9 cellular contexts compared by ENCODE assay signal in genomic region chr6:116393430-116393829, GRCh38. TPM values are rescaled to one million over a fixed set of nuclear protein-coding genes. Genes with fewer than 3 reads are reported as not detected.
DNase-seq lines count a peak whose midpoint lies in the region; ATAC-seq, FAIRE-seq and TF ChIP-seq lines count a peak whose summit lies in the region.
"Had no signal": no experiment of that assay in that cellular context is flagged by ENCODE, and none has a peak within 500 bp of the region (broad histone marks: within the 10 kb centered on the region; RNA-seq: fewer than 3 reads in every experiment).

No MANE protein-coding gene starts in this region.

- no peak overlapping the region for H3K9ac ChIP-seq in H9 (ENCODE audit: extremely low read depth, insufficient read length, low read length)

- no peak for TF ChIP-seq CTCF in CD8-positive, alpha-beta T cell (IDR thresholded peaks at IDR 0.05)
- peak; percentile 31; the same call in 2 of the 3 replicates for TF ChIP-seq CTCF in H9 (conservative IDR thresholded peaks at IDR 0.05)

- no CpG with 5 or more reads among the region's 1 CpG for WGBS in H9 (ENCODE audit: extremely low coverage, insufficient read length, low lambda C conversion rate)

- no peak overlapping the region for H3K4me3 Mint-ChIP-seq in CD8-positive, alpha-beta T cell
- H3K4me3 Mint-ChIP-seq in H9 (no peak overlapping the region), T-cell (no peak overlapping the region), memory B cell (peak overlapping the region; percentile 24)

- H2BK5ac ChIP-seq in H9 (ENCODE audit: insufficient read length, low read length), result no peak overlapping the region

- no peak overlapping the region for H3K23ac ChIP-seq in H9 (ENCODE audit: insufficient read length, low read depth, low read length)

- no peak overlapping the region for H3K27ac ChIP-seq in CD8-positive, alpha-beta T cell (ENCODE audit: low read depth, low read length)
- no peak overlapping the region for H3K27ac ChIP-seq in H9 (ENCODE audit: insufficient read length, low read depth, low read length)

- H4K5ac ChIP-seq in H9 (ENCODE audit: insufficient read length, low read depth, low read length), result no peak overlapping the region

- H4K91ac ChIP-seq in H9 (ENCODE audit: insufficient read length, low read depth, low read length), result no peak overlapping the region

- H2BK20ac ChIP-seq in H9 (ENCODE audit: low read depth, low read length, poor library complexity, severe bottlenecking), result no peak overlapping the region

- no peaks in the 10 kb centered on the region for H3K27me3 Mint-ChIP-seq in CD8-positive, alpha-beta T cell (ENCODE audit: low read depth)
- H3K27me3 Mint-ChIP-seq in H9 (ENCODE audit: low read depth) (no peaks in the 10 kb centered on the region), T-cell (no peaks in the 10 kb centered on the region), memory B cell (no peaks in the 10 kb centered on the region)

- H3K4me1 ChIP-seq in CD8-positive, alpha-beta T cell (ENCODE audit: insufficient read depth, low read length), result no peaks in the 10 kb centered on the region
- H3K4me1 ChIP-seq in H9 (ENCODE audit: insufficient read depth, low read length), result no peaks in the 10 kb centered on the region; the same call in 1 of the 2 replicates

- H4K8ac ChIP-seq in H9 (replicated peaks; ENCODE audit: insufficient read length, low read depth, low read length), result no peak overlapping the region

- no peak overlapping the region for H2AFZ ChIP-seq in H9 (ENCODE audit: low read length)

- intact Hi-C loops in CD8-positive, alpha-beta T cell (cut with DNase I, micrococcal nuclease), result no loop called here

- CTCF ChIA-PET in CD8-positive, alpha-beta T cell (lab: Charles Lee), result interaction anchor here (0.8 to 1.3 kb wide), 2 partner anchors 8 to 106 kb away, joined by 3 read pairs; no protein-coding TSS in a partner anchor
- CTCF ChIA-PET in T-cell (lab: Charles Lee), result interaction anchor here (1.1 to 2.0 kb wide), 2 partner anchors 113 to 142 kb away, joined by 4 read pairs; partner anchors contain the start of gene TSPYL1 (in 1 of the 2)

- ATAC-seq in CD8-positive, alpha-beta T cell, result no peak
- ATAC-seq in T-cell (replicated peaks in 1 of 4), result no peak
- peak; percentile 39 for ATAC-seq in memory B cell (ENCODE audit: low read depth)
- ATAC-seq in stimulated activated naive CD8-positive, alpha-beta T cell treated with anti-CD3 and anti-CD28 coated beads, Interleukin-15, Interleukin-2, amounts not matched to agents 100 U/mL and 50 U/mL, for 24 hours, result no peak

- peak overlapping the region; percentile 86 for H3K27ac Mint-ChIP-seq in CD8-positive, alpha-beta T cell
- no peak overlapping the region; a peak in 1 of 7 replicates for H3K27ac Mint-ChIP-seq in H9
- H3K27ac Mint-ChIP-seq in T-cell, result peak overlapping the region; percentile 40 to 44
- H3K27ac Mint-ChIP-seq in memory B cell, result peak overlapping the region; percentile 94

- no peaks in the 10 kb centered on the region for H3K23me2 ChIP-seq in H9 (ENCODE audit: insufficient read length, low read depth, low read length, poor library complexity, severe bottlenecking)

- no peaks in the 10 kb centered on the region for H3K36me3 ChIP-seq in CD8-positive, alpha-beta T cell (ENCODE audit: insufficient read depth, low read length)

- no peaks in the 10 kb centered on the region for H3K36me3 Mint-ChIP-seq in CD8-positive, alpha-beta T cell
- H3K36me3 Mint-ChIP-seq in H9 (ENCODE audit: insufficient read depth in 1 of 3, low read depth in 3 of 3), result peaks cover 3 to 7% (median 5%) of the 10 kb centered on the region in 3 experiments; a peak in 6 of 7 replicates
- no peaks in the 10 kb centered on the region for H3K36me3 Mint-ChIP-seq in T-cell
- peaks cover 5% of the 10 kb centered on the region for H3K36me3 Mint-ChIP-seq in memory B cell

- H2BK15ac ChIP-seq in H9 (ENCODE audit: low read depth, low read length), result no peak overlapping the region

- H3K9me3 Mint-ChIP-seq in CD8-positive, alpha-beta T cell, result no peaks in the 10 kb centered on the region
- H3K9me3 Mint-ChIP-seq in H9 (no peaks in the 10 kb centered on the region), T-cell (no peaks in the 10 kb centered on the region), memory B cell (no peaks in the 10 kb centered on the region)

- no peaks in the 10 kb centered on the region for H3K27me3 ChIP-seq in CD8-positive, alpha-beta T cell (ENCODE audit: insufficient read depth, low read length)
- no peaks in the 10 kb centered on the region for H3K27me3 ChIP-seq in H9 (ENCODE audit: insufficient read depth, low read length)

- peaks cover 8% of the 10 kb centered on the region; the same call in 1 of the 2 replicates for H3K79me2 ChIP-seq in H9 (ENCODE audit: insufficient read depth, low read length)

- H3K4ac ChIP-seq in H9 (ENCODE audit: low read depth, low read length), result no peak overlapping the region

- no peak overlapping the region for H3K18ac ChIP-seq in H9 (ENCODE audit: insufficient read length, low read depth, low read length)

- H3T11ph ChIP-seq in H9 (ENCODE audit: low read length), result no peak overlapping the region

- no peaks in the 10 kb centered on the region for H4K20me1 ChIP-seq in H9 (ENCODE audit: control insufficient read depth, insufficient read depth, insufficient read length)

- H2AK5ac ChIP-seq in H9 (ENCODE audit: insufficient read length, low read length), result no peak overlapping the region

- no peak overlapping the region for H2BK120ac ChIP-seq in H9 (ENCODE audit: low read depth, low read length, poor library complexity, severe bottlenecking)

- DNase-seq in CD8-positive, alpha-beta T cell, result no peak
- DNase-seq in H9 (no peak), T-cell (no peak), memory B cell (ENCODE audit: low spot score in 2 of 2) (no peak), T1000 (lab: John Stamatoyannopoulos, UW) (no peak), RCC 7860 (ENCODE audit: low spot score) (no peak), cortex of kidney (lab: John Stamatoyannopoulos, UW) (no peak)
- DNase-seq in stimulated activated naive CD8-positive, alpha-beta T cell treated with anti-CD3 and anti-CD28 coated beads, Interleukin-15, Interleukin-2, amounts not matched to agents 100 U/mL and 50 U/mL, for 24 hours, result no peak
- DNase-seq: activated naive CD4-positive, alpha-beta T cell had no signal

- no peak overlapping the region for H3K4me2 ChIP-seq in H9 (ENCODE audit: insufficient read depth, insufficient read length, low read length)

- POLR2A ChIA-PET in CD8-positive, alpha-beta T cell (lab: Charles Lee), result no interaction called here
- POLR2A ChIA-PET in T-cell (lab: Charles Lee), result interaction anchor here in 1 of 2 donors (0.6 to 1.0 kb wide), 4 partner anchors 20 to 185 kb away, joined by 3 to 4 read pairs (median 3); no protein-coding TSS in a partner anchor

- H3K9me3 ChIP-seq in CD8-positive, alpha-beta T cell (ENCODE audit: low read length), result no peaks in the 10 kb centered on the region
- H3K9me3 ChIP-seq in H9 (ENCODE audit: control insufficient read depth, low read depth, low read length), result no peaks in the 10 kb centered on the region

- H3K56ac ChIP-seq in H9 (ENCODE audit: insufficient read length, low read depth, low read length), result no peak overlapping the region

- H3K4me3 ChIP-seq in CD8-positive, alpha-beta T cell (ENCODE audit: low read depth, low read length), result no peak overlapping the region

- no peak overlapping the region for H3K14ac ChIP-seq in H9 (ENCODE audit: insufficient read depth, low read length)

- no peak for FAIRE-seq in RCC 7860 (lab: Jason Lieb, UNC)

- H2BK12ac ChIP-seq in H9 (ENCODE audit: insufficient read length, low read depth, low read length), result no peak overlapping the region

- H3K4me1 Mint-ChIP-seq in CD8-positive, alpha-beta T cell (ENCODE audit: low read depth), result peaks cover 28% of the 10 kb centered on the region
- peaks cover 7 to 12% of the 10 kb centered on the region in 2 experiments for H3K4me1 Mint-ChIP-seq in H9
- peaks cover 18 to 41% (median 26%) of the 10 kb centered on the region in 3 donors for H3K4me1 Mint-ChIP-seq in T-cell
- peaks cover 45% of the 10 kb centered on the region for H3K4me1 Mint-ChIP-seq in memory B cell

- no peaks in the 10 kb centered on the region for H3K79me1 ChIP-seq in H9 (ENCODE audit: insufficient read depth, low read depth, low read length, poor library complexity, severe bottlenecking)

RNA-seq across cellular contexts. Expression of gene DSE, which starts 22.7 kb away (rescaled TPM):
- 10 to 100 TPM; 14.3 to 16.7 TPM for total RNA-seq in CD8-positive, alpha-beta T cell
- total RNA-seq in H9 (2021), result 41.5 and 45.6 TPM in 2 replicates
- 1 to 10 TPM; 5.9 to 9.3 (median 7.4) TPM for total RNA-seq in T-cell

Comparison
In these comparisons a context has a peak if more than half of its experiments do, and no peak if none do; other contexts are left out.
1. H3K27ac Mint-ChIP-seq: peak in CD8-positive, alpha-beta T cell (single experiment), T-cell (2 of 2) and memory B cell (single experiment); none in H9 (0 of 3).